Comparison of ENCODE assay signal across 18 cellular contexts in the genomic region with DNA sequence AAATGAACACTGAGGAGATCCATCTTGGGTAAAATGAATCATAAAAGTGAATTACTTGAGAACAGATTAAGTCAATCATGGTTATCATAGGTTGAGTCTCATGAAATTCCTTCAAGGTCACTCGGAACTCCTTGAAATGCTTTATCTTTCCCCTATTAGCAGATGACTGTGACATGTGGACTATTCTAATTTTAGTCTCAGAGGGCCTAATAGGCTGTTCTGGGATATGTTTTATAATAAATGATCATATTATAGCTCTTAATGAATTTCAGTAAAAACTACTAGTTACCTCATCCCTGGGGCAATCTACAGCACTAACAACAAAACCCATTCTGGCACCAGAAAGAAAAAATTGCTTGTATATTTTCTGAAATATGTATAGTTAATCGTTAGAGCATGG. TPM values are rescaled to one million over a fixed set of nuclear protein-coding genes. Genes with fewer than 3 reads are reported as not detected.
A peak's percentile ranks its signal among the peaks of the same experiment; 100 is the strongest.
DNase-seq lines count a peak whose midpoint lies in the region; ATAC-seq and TF ChIP-seq lines count a peak whose summit lies in the region.
"Had no signal": no experiment of that assay in that cellular context is flagged by ENCODE, and none has a peak within 500 bp of the region (broad histone marks: within the 10 kb centered on the region; RNA-seq: fewer than 3 reads in every experiment).

No MANE protein-coding gene starts in this region.

- H3K4me2 ChIP-seq in IMR-90 (ENCODE audit: low read depth, low read length): no peak overlapping the region
- H3K4me2 ChIP-seq in smooth muscle cell: peak overlapping the region; percentile 49
- H3K4me2 ChIP-seq: GM23338 had no signal

- H4K20me1 ChIP-seq in IMR-90 (ENCODE audit: insufficient read depth, low read length): no peaks in the 10 kb centered on the region
- no peaks in the 10 kb centered on the region for H4K20me1 ChIP-seq in smooth muscle cell (ENCODE audit: low read depth)

- ATAC-seq in GM21529 (IDR thresholded peaks at IDR 0.05; ENCODE audit: unreplicated experiment) (peak; percentile 20), IMR-90 (ENCODE audit: low read depth) (no peak)
- no peak for ATAC-seq in activated CD8-positive, alpha-beta memory T cell treated with anti-CD3 and anti-CD28 coated beads, Interleukin-2, amount 10 ng/mL, durations not matched to agents 7 days and 5 days
- ATAC-seq: GM23338, Right ventricle myocardium inferior had no signal

- POLR2A ChIA-PET in IMR-90 (lab: Charles Lee; ENCODE audit: unreplicated experiment): no interaction called here

- H3K36me3 Mint-ChIP-seq in activated CD8-positive, alpha-beta memory T cell treated with anti-CD3 and anti-CD28 coated beads, Interleukin-2, amount 10 ng/mL, durations not matched to agents 7 days and 5 days: no peaks in the 10 kb centered on the region

- peak overlapping the region; percentile 68; the same call in 1 of the 2 replicates for H3K18ac ChIP-seq in IMR-90 (ENCODE audit: low read depth, low read length)

- H3K79me1 ChIP-seq in IMR-90 (ENCODE audit: low read depth in 1 of 2, low read length in 2 of 2): no peaks in the 10 kb centered on the region

- no peaks in the 10 kb centered on the region for H3K9me3 Mint-ChIP-seq in activated CD8-positive, alpha-beta memory T cell treated with anti-CD3 and anti-CD28 coated beads, Interleukin-2, amount 10 ng/mL, durations not matched to agents 7 days and 5 days (ENCODE audit: low read depth)
- H3K9me3 Mint-ChIP-seq: GM23338 had no signal

- H3K4me1 ChIP-seq in IMR-90 (ENCODE audit: control insufficient read depth, insufficient read depth, low read length) (no peaks in the 10 kb centered on the region), smooth muscle cell (ENCODE audit: low read depth) (no peaks in the 10 kb centered on the region), colonic mucosa (no peaks in the 10 kb centered on the region), tibial artery (no peaks in the 10 kb centered on the region)
- H3K4me1 ChIP-seq: Peyer's patch had no signal

- in situ Hi-C loops in IMR-90 (cut with MboI; ENCODE audit: low sequenced_read_pairs): no loop called here

- intact Hi-C loops in IMR-90 (cut with micrococcal nuclease): loop anchor here (1.0 to 5.0 kb wide), 3 partner anchors 37 to 191 kb away; no protein-coding TSS in a partner anchor
- intact Hi-C loops in colonic mucosa (cut with DNase I): loop anchor here (5.0 kb wide), 2 partner anchors 127 to 192 kb away; no protein-coding TSS in a partner anchor
- intact Hi-C loops in tibial artery (cut with DNase I; ENCODE audit: low total_unique reads): loop anchor here (5.0 kb wide), 2 partner anchors 127 to 187 kb away; no protein-coding TSS in a partner anchor

- H2AK5ac ChIP-seq in IMR-90 (ENCODE audit: low read depth, low read length): no peak overlapping the region

- H3K14ac ChIP-seq in IMR-90 (replicated peaks; ENCODE audit: low read depth, low read length): no peak overlapping the region

- no peaks in the 10 kb centered on the region for H3F3A ChIP-seq in smooth muscle cell (ENCODE audit: low read depth)

- no peak overlapping the region for H4K91ac ChIP-seq in IMR-90 (ENCODE audit: insufficient read depth, low read depth, low read length)

- no peak overlapping the region for H3K56ac ChIP-seq in IMR-90 (ENCODE audit: extremely low read depth, insufficient read depth, low read length)

- no peaks in the 10 kb centered on the region for H3K36me3 ChIP-seq in IMR-90 (ENCODE audit: control insufficient read depth, insufficient read depth, low read length)
- no peaks in the 10 kb centered on the region for H3K36me3 ChIP-seq in smooth muscle cell (ENCODE audit: low read depth)
- H3K36me3 ChIP-seq in colonic mucosa: no peaks in the 10 kb centered on the region
- H3K36me3 ChIP-seq in tibial artery: no peaks in the 10 kb centered on the region
- H3K36me3 ChIP-seq: Peyer's patch had no signal

- H3K27me3 ChIP-seq in IMR-90 (ENCODE audit: control insufficient read depth, insufficient read depth, low read length): no peaks in the 10 kb centered on the region
- no peaks in the 10 kb centered on the region for H3K27me3 ChIP-seq in smooth muscle cell (ENCODE audit: low read depth)
- no peaks in the 10 kb centered on the region for H3K27me3 ChIP-seq in colonic mucosa
- H3K27me3 ChIP-seq in tibial artery: no peaks in the 10 kb centered on the region
- H3K27me3 ChIP-seq: Peyer's patch had no signal

- H3K4me1 Mint-ChIP-seq in activated CD8-positive, alpha-beta memory T cell treated with anti-CD3 and anti-CD28 coated beads, Interleukin-2, amount 10 ng/mL, durations not matched to agents 7 days and 5 days: no peaks in the 10 kb centered on the region
- H3K4me1 Mint-ChIP-seq: GM23338 had no signal

- no peak overlapping the region for H2AK9ac ChIP-seq in IMR-90 (replicated peaks; ENCODE audit: low read depth, low read length, poor library complexity)

- TF ChIP-seq CTCF in IMR-90 (conservative IDR thresholded peaks at IDR 0.05; ENCODE audit: low read depth, low read length) (no peak), smooth muscle cell (IDR thresholded peaks at IDR 0.05; ENCODE audit: borderline replicate concordance, insufficient read depth, poor library complexity, severe bottlenecking) (no peak), colonic mucosa (IDR thresholded peaks at IDR 0.05) (no peak), tibial artery (IDR thresholded peaks at IDR 0.05) (no peak)

- H3K23ac ChIP-seq in IMR-90 (ENCODE audit: low read depth, low read length): no peak overlapping the region

- H3K27ac ChIP-seq in IMR-90 (ENCODE audit: insufficient read depth, low read length): no peak overlapping the region
- H3K27ac ChIP-seq in smooth muscle cell (ENCODE audit: low read depth): peak overlapping the region; percentile 43
- H3K27ac ChIP-seq in colonic mucosa: no peak overlapping the region
- H3K27ac ChIP-seq in tibial artery: no peak overlapping the region
- H3K27ac ChIP-seq: C4-2B, HL-60, Peyer's patch had no signal

- WGBS in IMR-90 (ENCODE audit: extremely low coverage in 2 of 2, insufficient read length in 1 of 2), 2 experiments: no CpG with 5 or more reads among the region's 2 CpGs
- 85% methylated on average over 2 of the region's 2 CpGs for WGBS in smooth muscle cell (ENCODE audit: low lambda C conversion rate)

- no peaks in the 10 kb centered on the region for H3K79me2 ChIP-seq in smooth muscle cell (ENCODE audit: low read depth)

- peak overlapping the region; percentile 89 for H2BK5ac ChIP-seq in IMR-90 (ENCODE audit: low read depth, low read length, poor library complexity, severe bottlenecking)

- H2BK120ac ChIP-seq in IMR-90 (ENCODE audit: low read depth, low read length): peak overlapping the region; percentile 74; the same call in 1 of the 2 replicates

- DNase-seq in IMR-90: no peak
- DNase-seq in amniotic epithelial cell (ENCODE audit: low read depth): peak; percentile 9
- no peak for DNase-seq in smooth muscle cell (lab: John Stamatoyannopoulos, UW; ENCODE audit: unreplicated experiment)
- no peak for DNase-seq in colonic mucosa
- DNase-seq in activated CD8-positive, alpha-beta memory T cell treated with anti-CD3 and anti-CD28 coated beads, Interleukin-2, amount 10 ng/mL, durations not matched to agents 7 days and 5 days: no peak
- DNase-seq in tibial artery: no peak
- DNase-seq: NCI-H1048, NCI-H1436, NCI-H1930, NCI-H446, Peyer's patch, T-helper 1 cell had no signal

- no peak overlapping the region for H3K4ac ChIP-seq in IMR-90 (ENCODE audit: low read depth, low read length)

- H2AFZ ChIP-seq in IMR-90 (replicated peaks; ENCODE audit: low read length, poor library complexity): no peak overlapping the region
- peak overlapping the region; percentile 33 for H2AFZ ChIP-seq in smooth muscle cell (ENCODE audit: low read depth)
- H2AFZ ChIP-seq: GM23338 had no signal

- TF ChIP-seq POLR2A in IMR-90 (IDR thresholded peaks at IDR 0.05; ENCODE audit: low read depth, low read length): no peak

- H3K9ac ChIP-seq in IMR-90 (ENCODE audit: low read depth, low read length) (no peak overlapping the region), smooth muscle cell (ENCODE audit: low read depth) (no peak overlapping the region), colonic mucosa (ENCODE audit: low read depth in 2 of 2, low read length in 2 of 2) (no peak overlapping the region)

- no peaks in the 10 kb centered on the region for H3K9me1 ChIP-seq in IMR-90 (ENCODE audit: insufficient read depth, low read length)

- no peaks in the 10 kb centered on the region for H3K27me3 Mint-ChIP-seq in activated CD8-positive, alpha-beta memory T cell treated with anti-CD3 and anti-CD28 coated beads, Interleukin-2, amount 10 ng/mL, durations not matched to agents 7 days and 5 days

- H4K8ac ChIP-seq in IMR-90 (ENCODE audit: low read depth in 2 of 2, low read length in 2 of 2): peak overlapping the region; percentile 8 to 61; a peak in 1 of 4 replicates

- H3K4me3 ChIP-seq in IMR-90 (ENCODE audit: insufficient read depth, low read depth, low read length): no peak overlapping the region
- no peak overlapping the region for H3K4me3 ChIP-seq in smooth muscle cell
- no peak overlapping the region for H3K4me3 ChIP-seq in colonic mucosa
- H3K4me3 ChIP-seq in tibial artery: no peak overlapping the region
- H3K4me3 ChIP-seq: GM23338, Peyer's patch had no signal

- BruUV-seq in IMR-90 (replicated peaks; lab: Mats Ljungman, UMichigan): no TSS peak

- dilution Hi-C loops in IMR-90 (cut with HindIII; ENCODE audit: low sequenced_read_pairs, unreplicated experiment): no loop called here

- H4K5ac ChIP-seq in IMR-90 (ENCODE audit: low read depth, low read length): peak overlapping the region; percentile 64; the same call in 1 of the 2 replicates

- H3K9me3 ChIP-seq in IMR-90 (ENCODE audit: control insufficient read depth, insufficient read depth, low read length) (no peaks in the 10 kb centered on the region), smooth muscle cell (replicated peaks; ENCODE audit: low read depth) (no peaks in the 10 kb centered on the region), colonic mucosa (no peaks in the 10 kb centered on the region), tibial artery (no peaks in the 10 kb centered on the region)
- H3K9me3 ChIP-seq: Peyer's patch had no signal

- TF ChIP-seq RAD21 in IMR-90 (IDR thresholded peaks at IDR 0.05; ENCODE audit: low read length): no peak

- CTCF ChIA-PET in IMR-90 (lab: Yijun Ruan, JAX): interaction anchor here (0.8 to 2.3 kb wide), 5 partner anchors 9 to 190 kb away, joined by 4 to 8 read pairs (median 4); no protein-coding TSS in a partner anchor
- CTCF ChIA-PET in activated CD8-positive, alpha-beta memory T cell treated with anti-CD3 and anti-CD28 coated beads, Interleukin-2, amount 10 ng/mL, durations not matched to agents 7 days and 5 days (lab: Charles Lee): interaction anchor here (1.1 to 2.0 kb wide), 5 partner anchors 11 to 191 kb away, joined by 3 to 8 read pairs (median 3); no protein-coding TSS in a partner anchor

- H2BK15ac ChIP-seq in IMR-90 (ENCODE audit: low read depth, low read length): 0 out of 3 replicates have a peak overlapping the region, but pooled peaks have one; percentile 4

- H2BK20ac ChIP-seq in IMR-90 (ENCODE audit: low read depth, low read length): peak overlapping the region; percentile 91

- H3K27ac Mint-ChIP-seq in activated CD8-positive, alpha-beta memory T cell treated with anti-CD3 and anti-CD28 coated beads, Interleukin-2, amount 10 ng/mL, durations not matched to agents 7 days and 5 days: no peak overlapping the region
- H3K27ac Mint-ChIP-seq: GM23338 had no signal

- no peak overlapping the region for H3K4me3 Mint-ChIP-seq in activated CD8-positive, alpha-beta memory T cell treated with anti-CD3 and anti-CD28 coated beads, Interleukin-2, amount 10 ng/mL, durations not matched to agents 7 days and 5 days
- H3K4me3 Mint-ChIP-seq: GM23338 had no signal

RNA-seq across cellular contexts. Expression of a gene that starts 44.7 kb away (rescaled TPM):
- total RNA-seq in IMR-90 (2012; rRNA removed): under 0.01 and 0.28 TPM in 2 replicates
- polyA plus RNA-seq in IMR-90 (2012; rRNA removed): 0.09 and 0.14 TPM in 2 replicates
- not detected in 2 replicates for polyA plus RNA-seq in IMR-90 (2012; cell fraction: cytosol; rRNA removed)
- polyA plus RNA-seq in IMR-90 (2012; cell fraction: nucleus; rRNA removed; ENCODE audit: low replicate concordance): not detected in 2 replicates
- 0.45 TPM in 1 of 2 replicates, not detected in the other for total RNA-seq in smooth muscle cell
- 0.34 TPM in 1 of 2 replicates, not detected in the other for polyA plus RNA-seq in smooth muscle cell
- not detected for total RNA-seq in colonic mucosa
- not detected for total RNA-seq in activated CD8-positive, alpha-beta memory T cell treated with anti-CD3 and anti-CD28 coated beads, Interleukin-2, amount 10 ng/mL, durations not matched to agents 7 days and 5 days
- total RNA-seq: GM23338, HT1080, Peyer's patch, Right ventricle myocardium inferior had no signal
- polyA plus RNA-seq: GM23338 had no signal
